Comparison of ENCODE assay signal across 12 cellular contexts in genomic region chr17:36197389-36197708, GRCh38. TPM values are rescaled to one million over a fixed set of nuclear protein-coding genes. Genes with fewer than 3 reads are reported as not detected.
A peak's percentile ranks its signal among the peaks of the same experiment; 100 is the strongest.
DNase-seq lines count a peak whose midpoint lies in the region; ATAC-seq and TF ChIP-seq lines count a peak whose summit lies in the region.
"Had no signal": no experiment of that assay in that cellular context is flagged by ENCODE, and none has a peak within 500 bp of the region (broad histone marks: within the 10 kb centered on the region; RNA-seq: fewer than 3 reads in every experiment).

No MANE protein-coding gene starts in this region.

- H3K4me1 ChIP-seq in MM.1S (ENCODE audit: low read length) (peaks cover 85% of the 10 kb centered on the region), spleen (peaks cover 0 to 87% (median 53%) of the 10 kb centered on the region in 6 donors)

- no peaks in the 10 kb centered on the region for H3K79me2 ChIP-seq in MM.1S (ENCODE audit: low read length)

- H3K36me3 ChIP-seq in MM.1S (replicated peaks; ENCODE audit: insufficient read depth, low read length): no peaks in the 10 kb centered on the region
- H3K36me3 ChIP-seq in spleen: no peaks in the 10 kb centered on the region
- H3K36me3 ChIP-seq in MG63: no peaks in the 10 kb centered on the region

- H3K9me3 ChIP-seq in MM.1S (replicated peaks; ENCODE audit: insufficient read depth, low read length): no peaks in the 10 kb centered on the region
- H3K9me3 ChIP-seq in spleen: no peaks in the 10 kb centered on the region
- no peaks in the 10 kb centered on the region for H3K9me3 ChIP-seq in MG63

- 49 to 76% (median 57%) methylated on average over 4 of the region's 4 CpGs for WGBS in spleen, 5 donors

- TF ChIP-seq POLR2A in spleen (IDR thresholded peaks at IDR 0.05): no peak

- TF ChIP-seq CTCF in MM.1S (IDR thresholded peaks at IDR 0.05; ENCODE audit: low read length) (peak; percentile 9; the same call in 1 of the 2 replicates), spleen (IDR thresholded peaks at IDR 0.05 in 8 of 11, conservative IDR thresholded peaks at IDR 0.05 in 3 of 11) (no peak)

- H3K4me3 ChIP-seq in MM.1S (ENCODE audit: low read length) (peak overlapping the region; percentile 0; the same call in 1 of the 2 replicates), spleen (peak overlapping the region in 1 of 8 donors; percentile 29), MG63 (no peak overlapping the region)

- ATAC-seq in GM18909 (IDR thresholded peaks at IDR 0.05; ENCODE audit: poor library complexity, unreplicated experiment): peak; percentile 9
- ATAC-seq in HG02623 (IDR thresholded peaks at IDR 0.05; ENCODE audit: unreplicated experiment): peak; percentile 19
- no peak for ATAC-seq in left colon

- H2AFZ ChIP-seq in MM.1S (ENCODE audit: low read length): no peak overlapping the region

- no peaks in the 10 kb centered on the region for H3K9me2 ChIP-seq in MM.1S (replicated peaks; ENCODE audit: insufficient read depth, low read length)

- peak; percentile 83 for DNase-seq in MM.1S
- no peak for DNase-seq in spleen
- DNase-seq in left colon: no peak
- no peak for DNase-seq in COLO829 (ENCODE audit: low spot score)
- DNase-seq in MG63: no peak
- DNase-seq: activated CD4-positive, alpha-beta T cell treated with anti-CD3 and anti-CD28 coated beads, Interleukin-2, amount 50 U/mL, for 1 hour; amniotic stem cell; DMS79 treated with DMSO at 0.1 percent for 48 hours; RPMI8226 had no signal

- peak overlapping the region; percentile 43 for H3K4me2 ChIP-seq in MM.1S (ENCODE audit: low read depth, low read length)

- no peaks in the 10 kb centered on the region for H3K27me3 ChIP-seq in MM.1S (replicated peaks; ENCODE audit: insufficient read depth, low read length)
- H3K27me3 ChIP-seq in spleen (replicated peaks in 1 of 7): no peaks in the 10 kb centered on the region
- peaks cover 13% of the 10 kb centered on the region; the same call in 1 of the 2 replicates for H3K27me3 ChIP-seq in MG63

- intact Hi-C loops in spleen (cut with DNase I; ENCODE audit: low total_unique reads) (no loop called here), left colon (cut with DNase I, micrococcal nuclease) (no loop called here)

- H3K27ac ChIP-seq in MM.1S (ENCODE audit: low read length) (peak overlapping the region; percentile 84), spleen (peak overlapping the region in 6 of 8 donors; percentile 13 to 72 (median 68))

- H3F3A ChIP-seq in MM.1S (ENCODE audit: insufficient read depth, low read length): peaks cover 91% of the 10 kb centered on the region

- H3K9ac ChIP-seq in MM.1S (ENCODE audit: low read length): peak overlapping the region; percentile 80

- no peaks in the 10 kb centered on the region for H4K20me1 ChIP-seq in MM.1S (ENCODE audit: insufficient read depth, low read length)

RNA-seq across cellular contexts. Expression of gene CCL3L1, which starts 0.8 kb away (rescaled TPM):
- total RNA-seq in spleen: 1 to 10 TPM in 5 of 7 donors, under 1 TPM in 1, not detected in 1; 0.51 to 8.2 (median 3.7) TPM
- polyA plus RNA-seq in spleen: 1 to 10 TPM in 2 of 3 donors, under 1 TPM in 1; 0.93 to 2.0 (median 1.1) TPM
- under 1 TPM in 1 of 2 donors, not detected in 1; 0.64 TPM for total RNA-seq in left colon
- total RNA-seq in MG63 (2014; rRNA removed; shearing (Covaris generic); ENCODE audit: low replicate concordance): not detected in 2 replicates

RNA-seq across cellular contexts. Expression of gene CCL4L2, which starts 13.5 kb away (rescaled TPM):
- 10 to 100 TPM in 3 of 7 donors, 1 to 10 TPM in 3, not detected in 1; 6.4 to 22.2 (median 14.9) TPM for total RNA-seq in spleen
- 1 to 10 TPM; 2.3 to 8.5 (median 3.5) TPM for polyA plus RNA-seq in spleen
- total RNA-seq in left colon: 1 to 10 TPM in 1 of 2 donors, not detected in 1; 3.0 TPM
- not detected in 2 replicates for total RNA-seq in MG63 (2014; rRNA removed; shearing (Covaris generic); ENCODE audit: low replicate concordance)
- total RNA-seq: neural crest cell had no signal

RNA-seq across cellular contexts. Expression of gene TBC1D3B, which starts 20.9 kb away (rescaled TPM):
- 10 to 100 TPM in 4 of 7 donors, 1 to 10 TPM in 2, not detected in 1; 4.3 to 13.5 (median 11.3) TPM for total RNA-seq in spleen
- 1 to 10 TPM; 1.3 to 4.3 (median 3.3) TPM for polyA plus RNA-seq in spleen
- total RNA-seq in left colon: 1 to 10 TPM; 7.4 to 8.9 TPM
- total RNA-seq in MG63 (2014; rRNA removed; shearing (Covaris generic); ENCODE audit: low replicate concordance): not detected in 2 replicates
